22 cellular contexts compared by ENCODE assay signal in the genomic region with DNA sequence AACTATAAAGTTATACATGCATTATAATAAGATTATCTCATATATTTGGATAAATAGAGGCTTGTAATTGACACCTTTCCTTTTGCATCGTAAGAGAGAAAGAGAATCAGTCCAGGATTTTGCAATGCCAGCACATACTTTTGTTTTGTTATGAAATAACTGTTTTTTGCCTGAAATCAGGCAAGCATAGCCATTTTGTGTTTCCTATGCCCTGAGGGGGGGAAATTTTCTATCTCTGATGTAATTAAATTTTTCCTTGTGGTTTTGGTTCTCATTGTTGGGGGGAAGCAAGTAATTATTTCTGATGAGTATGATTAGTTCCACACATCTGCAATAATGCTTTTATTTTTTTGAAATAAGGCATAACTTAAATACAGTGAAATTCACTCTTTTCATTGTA.
DNase-seq lines count a peak whose midpoint lies in the region; ATAC-seq, FAIRE-seq and TF ChIP-seq lines count a peak whose summit lies in the region.
"Had no signal": no experiment of that assay in that cellular context is flagged by ENCODE, and none has a peak within 500 bp of the region (broad histone marks: within the 10 kb centered on the region; RNA-seq: fewer than 3 reads in every experiment).

No MANE protein-coding gene starts in this region.

- no peak for ATAC-seq in GM21360 (IDR thresholded peaks at IDR 0.05; ENCODE audit: unreplicated experiment)
- no peak for ATAC-seq in effector memory CD8-positive, alpha-beta T cell (replicated peaks)
- ATAC-seq: psoas muscle; stimulated activated naive CD8-positive, alpha-beta T cell treated with anti-CD3 and anti-CD28 coated beads, Interleukin-15, amount 100 ng/mL, for 72 hours had no signal

- H3K9ac ChIP-seq in GM23248 (no peak overlapping the region), astrocyte (ENCODE audit: low read length) (no peak overlapping the region)
- H3K9ac ChIP-seq: KMS-11 had no signal

- H3K9me3 Mint-ChIP-seq in astrocyte (ENCODE audit: unreplicated experiment): no peaks in the 10 kb centered on the region
- peaks cover 0 to 3% of the 10 kb centered on the region in 2 donors for H3K9me3 Mint-ChIP-seq in effector memory CD8-positive, alpha-beta T cell
- H3K9me3 Mint-ChIP-seq: activated CD4-positive, alpha-beta memory T cell treated with anti-CD3 and anti-CD28 coated beads for 36 hours; activated naive CD8-positive, alpha-beta T cell treated with anti-CD3 and anti-CD28 coated beads, Interleukin-2, amount 10 ng/mL, durations not matched to agents 7 days and 5 days; nephron; stimulated activated naive CD8-positive, alpha-beta T cell treated with anti-CD3 and anti-CD28 coated beads, Interleukin-15, amount 100 ng/mL, for 72 hours had no signal

- in situ Hi-C loops in GM23248 (cut with MboI): no loop called here

- H3K27me3 Mint-ChIP-seq in astrocyte (ENCODE audit: low read depth, unreplicated experiment): no peaks in the 10 kb centered on the region
- H3K27me3 Mint-ChIP-seq in effector memory CD8-positive, alpha-beta T cell: peaks cover 0 to 5% of the 10 kb centered on the region in 2 donors
- H3K27me3 Mint-ChIP-seq: activated CD4-positive, alpha-beta memory T cell treated with anti-CD3 and anti-CD28 coated beads for 36 hours; activated naive CD8-positive, alpha-beta T cell treated with anti-CD3 and anti-CD28 coated beads, Interleukin-2, amount 10 ng/mL, durations not matched to agents 7 days and 5 days had no signal

- POLR2A ChIA-PET in A673 (lab: Charles Lee; ENCODE audit: low non-redundant PET): no interaction called here

- BruUV-seq in A673 (replicated peaks; lab: Mats Ljungman, UMichigan): no TSS peak

- TF ChIP-seq CTCF in A673 (conservative IDR thresholded peaks at IDR 0.05; ENCODE audit: low read depth, low read length) (no peak), astrocyte (IDR thresholded peaks at IDR 0.05; ENCODE audit: insufficient read depth, low read depth, low read length) (no peak), fibroblast of villous mesenchyme (IDR thresholded peaks at IDR 0.05; ENCODE audit: insufficient read depth, low read depth, low read length) (no peak)

- H2AFZ ChIP-seq in GM23248 (0 out of 2 replicates have a peak overlapping the region, but pooled peaks have one; percentile 10), astrocyte (ENCODE audit: low read depth, low read length) (no peak overlapping the region)

- H3K4me1 Mint-ChIP-seq in astrocyte (ENCODE audit: low read depth, unreplicated experiment): peaks cover 2% of the 10 kb centered on the region
- H3K4me1 Mint-ChIP-seq in effector memory CD8-positive, alpha-beta T cell (ENCODE audit: low read depth in 2 of 2): no peaks in the 10 kb centered on the region
- H3K4me1 Mint-ChIP-seq: activated naive CD8-positive, alpha-beta T cell treated with anti-CD3 and anti-CD28 coated beads, Interleukin-2, amount 10 ng/mL, durations not matched to agents 7 days and 5 days; stimulated activated naive CD8-positive, alpha-beta T cell treated with anti-CD3 and anti-CD28 coated beads, Interleukin-15, amount 100 ng/mL, for 72 hours had no signal

- H3K4me2 ChIP-seq in GM23248 (ENCODE audit: unreplicated experiment) (peak overlapping the region; percentile 65), astrocyte (ENCODE audit: low read length) (no peak overlapping the region)
- H3K4me2 ChIP-seq: KMS-11 had no signal

- H3K9me2 ChIP-seq in GM23248 (ENCODE audit: insufficient read depth): no peaks in the 10 kb centered on the region

- FAIRE-seq in astrocyte (lab: Jason Lieb, UNC): no peak
- FAIRE-seq: GM18507, urothelium cell line had no signal

- CTCF ChIA-PET in A673 (lab: Charles Lee): interaction anchor here (0.5 kb wide), 1 partner anchor 88 kb away, joined by 3 read pairs; no protein-coding TSS in a partner anchor

- no peak overlapping the region for H3K27ac ChIP-seq in A673 (ENCODE audit: low read depth, low read length, poor library complexity, severe bottlenecking)
- H3K27ac ChIP-seq in GM23248: peak overlapping the region; percentile 30
- H3K27ac ChIP-seq in astrocyte (ENCODE audit: low read depth, low read length): peak overlapping the region; percentile 68
- H3K27ac ChIP-seq: KMS-11, psoas muscle had no signal

- no peak overlapping the region for H3K27ac Mint-ChIP-seq in astrocyte (ENCODE audit: unreplicated experiment)
- no peak overlapping the region for H3K27ac Mint-ChIP-seq in effector memory CD8-positive, alpha-beta T cell
- H3K27ac Mint-ChIP-seq: activated CD4-positive, alpha-beta memory T cell treated with anti-CD3 and anti-CD28 coated beads for 36 hours; activated naive CD8-positive, alpha-beta T cell treated with anti-CD3 and anti-CD28 coated beads, Interleukin-2, amount 10 ng/mL, durations not matched to agents 7 days and 5 days; stimulated activated naive CD8-positive, alpha-beta T cell treated with anti-CD3 and anti-CD28 coated beads, Interleukin-15, amount 100 ng/mL, for 72 hours had no signal

- no peaks in the 10 kb centered on the region for H3K36me3 Mint-ChIP-seq in astrocyte (ENCODE audit: low read depth, unreplicated experiment)
- H3K36me3 Mint-ChIP-seq in effector memory CD8-positive, alpha-beta T cell (ENCODE audit: insufficient read depth): no peaks in the 10 kb centered on the region
- H3K36me3 Mint-ChIP-seq: activated CD4-positive, alpha-beta memory T cell treated with anti-CD3 and anti-CD28 coated beads for 36 hours; activated naive CD8-positive, alpha-beta T cell treated with anti-CD3 and anti-CD28 coated beads, Interleukin-2, amount 10 ng/mL, durations not matched to agents 7 days and 5 days had no signal

- H3K36me3 ChIP-seq in A673 (ENCODE audit: insufficient read depth, low read length, poor library complexity, severe bottlenecking): no peaks in the 10 kb centered on the region
- H3K36me3 ChIP-seq in GM23248 (ENCODE audit: low read depth): no peaks in the 10 kb centered on the region
- H3K36me3 ChIP-seq in astrocyte (ENCODE audit: insufficient read depth, low read length): no peaks in the 10 kb centered on the region
- H3K36me3 ChIP-seq: esophagus squamous epithelium had no signal

- WGBS in GM23248 (ENCODE audit: low coverage in 1 of 2, low lambda C conversion rate in 2 of 2, missing lambda C conversion rate in 2 of 2), 2 experiments: 3 to 7% methylated on average over 1 of the region's 1 CpG

- H3F3A ChIP-seq in GM23248 (ENCODE audit: insufficient read depth): peaks cover 27% of the 10 kb centered on the region

- H3K9me3 ChIP-seq in A673 (ENCODE audit: low read depth, low read length, poor library complexity, severe bottlenecking): no peaks in the 10 kb centered on the region
- no peaks in the 10 kb centered on the region for H3K9me3 ChIP-seq in GM23248 (ENCODE audit: low read depth)
- H3K9me3 ChIP-seq in astrocyte (ENCODE audit: insufficient read depth, low read depth, low read length): no peaks in the 10 kb centered on the region
- H3K9me3 ChIP-seq: esophagus squamous epithelium, psoas muscle had no signal

- H3K4me1 ChIP-seq in A673 (ENCODE audit: insufficient read depth, low read length, poor library complexity, severe bottlenecking) (peaks cover 35% of the 10 kb centered on the region), GM23248 (ENCODE audit: insufficient read depth) (peaks cover 31% of the 10 kb centered on the region), astrocyte (ENCODE audit: insufficient read depth, low read length) (peaks cover 4% of the 10 kb centered on the region)
- H3K4me1 ChIP-seq: psoas muscle had no signal

- no peaks in the 10 kb centered on the region for H3K27me3 ChIP-seq in A673 (replicated peaks; ENCODE audit: insufficient read depth, low read depth, low read length, poor library complexity)
- H3K27me3 ChIP-seq in GM23248 (replicated peaks; ENCODE audit: insufficient read depth): no peaks in the 10 kb centered on the region
- H3K27me3 ChIP-seq in astrocyte (ENCODE audit: insufficient read depth, low read length): no peaks in the 10 kb centered on the region
- H3K27me3 ChIP-seq: esophagus squamous epithelium had no signal

- intact Hi-C loops in A673 (cut with micrococcal nuclease; ENCODE audit: unreplicated experiment) (no loop called here), cardiac septum (cut with DNase I) (no loop called here)

- H4K20me1 ChIP-seq in GM23248 (ENCODE audit: insufficient read depth): no peaks in the 10 kb centered on the region
- no peaks in the 10 kb centered on the region for H4K20me1 ChIP-seq in astrocyte (ENCODE audit: insufficient read depth, low read length)

- H3K4me3 Mint-ChIP-seq in astrocyte (ENCODE audit: unreplicated experiment): no peak overlapping the region
- no peak overlapping the region for H3K4me3 Mint-ChIP-seq in effector memory CD8-positive, alpha-beta T cell
- H3K4me3 Mint-ChIP-seq: activated CD4-positive, alpha-beta memory T cell treated with anti-CD3 and anti-CD28 coated beads for 36 hours; activated naive CD8-positive, alpha-beta T cell treated with anti-CD3 and anti-CD28 coated beads, Interleukin-2, amount 10 ng/mL, durations not matched to agents 7 days and 5 days; nephron; stimulated activated naive CD8-positive, alpha-beta T cell treated with anti-CD3 and anti-CD28 coated beads, Interleukin-15, amount 100 ng/mL, for 72 hours had no signal

- H3K4me3 ChIP-seq in A673 (ENCODE audit: low read depth, low read length, poor library complexity, severe bottlenecking): no peak overlapping the region
- peak overlapping the region; percentile 3 for H3K4me3 ChIP-seq in GM23248
- H3K4me3 ChIP-seq in astrocyte (ENCODE audit: insufficient read depth, low read depth, low read length): no peak overlapping the region
- no peak overlapping the region for H3K4me3 ChIP-seq in fibroblast of villous mesenchyme (ENCODE audit: low read depth, low read length)
- H3K4me3 ChIP-seq: esophagus squamous epithelium, psoas muscle had no signal

- DNase-seq in A673 (ENCODE audit: low spot score) (peak; percentile 85), GM23248 (peak; percentile 78), astrocyte (ENCODE audit: low read depth) (peak; percentile 38), fibroblast of villous mesenchyme (ENCODE audit: low read depth) (peak; percentile 49), anterior cingulate cortex (lab: John Stamatoyannopoulos, UW) (no peak), cardiac septum (ENCODE audit: low spot score) (no peak)
- no peak for DNase-seq in effector memory CD8-positive, alpha-beta T cell
- DNase-seq: ACHN; activated CD4-positive, alpha-beta memory T cell treated with anti-CD3 and anti-CD28 coated beads for 36 hours; activated naive CD8-positive, alpha-beta T cell treated with anti-CD3 and anti-CD28 coated beads, Interleukin-2, amount 10 ng/mL, durations not matched to agents 7 days and 5 days; activated T-cell treated with anti-CD3 and anti-CD28 coated beads, Interleukin-2, amount 50 U/mL, for 48 hours; Calu3; cortex of kidney; esophagus squamous epithelium; NCI-H1436; psoas muscle; stimulated activated naive CD8-positive, alpha-beta T cell treated with anti-CD3 and anti-CD28 coated beads, Interleukin-15, amount 100 ng/mL, for 72 hours had no signal

- H3K79me2 ChIP-seq in GM23248 (ENCODE audit: insufficient read depth) (no peaks in the 10 kb centered on the region), astrocyte (ENCODE audit: insufficient read depth, low read length) (no peaks in the 10 kb centered on the region)

Comparison
In these comparisons a context has a peak if more than half of its experiments do, and no peak if none do; other contexts are left out.
1. DNase-seq: peak in A673 (single experiment), GM23248 (single experiment), astrocyte (single experiment) and fibroblast of villous mesenchyme (single experiment); none in anterior cingulate cortex (0 of 58), cardiac septum (single experiment) and effector memory CD8-positive, alpha-beta T cell (0 of 3).